In genomic region chr3:31187380-31187779, GRCh38 we compare ENCODE assay signal across 1 cellular context.
A peak's percentile ranks its signal among the peaks of the same experiment; 100 is the strongest.
TF ChIP-seq lines count a peak whose summit lies in the region.

No MANE protein-coding gene starts in this region.

TF ChIP-seq in HepG2, 621 proteins besides CTCF, POLR2A, EP300 and RAD21 (continued from another document and continues in another):
- TF ChIP-seq REST (IDR thresholded peaks at IDR 0.05; ENCODE audit: borderline replicate concordance in 1 of 2, low read depth in 1 of 2, low read length in 2 of 2) (no peak), IRF2 (CRISPR knock-in tag; IDR thresholded peaks at IDR 0.05) (no peak), ELF4 (CRISPR knock-in tag; IDR thresholded peaks at IDR 0.05; ENCODE audit: borderline replicate concordance) (no peak), ZNF678 (CRISPR knock-in tag; IDR thresholded peaks at IDR 0.05) (no peak), AKAP8 (CRISPR knock-in tag; IDR thresholded peaks at IDR 0.05) (no peak), ATF3 (CRISPR knock-in tag; IDR thresholded peaks at IDR 0.05) (no peak), CREM (IDR thresholded peaks at IDR 0.05) (peak; percentile 49; the same call in 1 of the 2 replicates), CREM (CRISPR knock-in tag; IDR thresholded peaks at IDR 0.05) (no peak), ZNF724P (CRISPR knock-in tag; IDR thresholded peaks at IDR 0.05; ENCODE audit: borderline replicate concordance) (no peak), ZNF564 (CRISPR knock-in tag; IDR thresholded peaks at IDR 0.05) (no peak), ZNF720 (CRISPR knock-in tag; IDR thresholded peaks at IDR 0.05) (no peak), PLSCR1 (CRISPR knock-in tag; IDR thresholded peaks at IDR 0.05; ENCODE audit: borderline replicate concordance) (no peak), NFYB (CRISPR knock-in tag; IDR thresholded peaks at IDR 0.05) (no peak), ZSCAN29 (CRISPR knock-in tag; conservative IDR thresholded peaks at IDR 0.05) (no peak), RERE (CRISPR knock-in tag; IDR thresholded peaks at IDR 0.05; ENCODE audit: low read depth) (no peak), KDM5A (IDR thresholded peaks at IDR 0.05; ENCODE audit: borderline replicate concordance, low read length) (no peak), ZNF224 (CRISPR knock-in tag; IDR thresholded peaks at IDR 0.05) (no peak), KLF11 (CRISPR knock-in tag; IDR thresholded peaks at IDR 0.05) (no peak), ZNF33B (CRISPR knock-in tag; IDR thresholded peaks at IDR 0.05) (no peak), ZNF737 (CRISPR knock-in tag; IDR thresholded peaks at IDR 0.05; ENCODE audit: borderline replicate concordance) (no peak), ZNF577 (CRISPR knock-in tag; IDR thresholded peaks at IDR 0.05; ENCODE audit: borderline replicate concordance, low read depth) (no peak), ZNF672 (CRISPR knock-in tag; IDR thresholded peaks at IDR 0.05) (no peak), ZKSCAN5 (CRISPR knock-in tag; IDR thresholded peaks at IDR 0.05) (no peak), ZMYM2 (CRISPR knock-in tag; IDR thresholded peaks at IDR 0.05) (peak; percentile 54; the same call in 1 of the 2 replicates), NFIC (IDR thresholded peaks at IDR 0.05; ENCODE audit: low read length) (peak; percentile 67; the same call in 1 of the 2 replicates), RFX3 (CRISPR knock-in tag; IDR thresholded peaks at IDR 0.05) (peak; percentile 49; the same call in 1 of the 2 replicates), KAT8 (CRISPR knock-in tag; IDR thresholded peaks at IDR 0.05) (no peak), ZNF513 (CRISPR knock-in tag; conservative IDR thresholded peaks at IDR 0.05) (no peak), RNF219 (CRISPR knock-in tag; IDR thresholded peaks at IDR 0.05) (no peak), FOXA1 (IDR thresholded peaks at IDR 0.05) (peak; percentile 55; the same call in 1 of the 2 replicates), FOXA1 (CRISPR knock-in tag; IDR thresholded peaks at IDR 0.05) (peak; percentile 40; the same call in 1 of the 2 replicates), SMYD3 (CRISPR knock-in tag; IDR thresholded peaks at IDR 0.05) (no peak), PCBP2 (optimal IDR thresholded peaks at IDR 0.05; ENCODE audit: low read depth, low read length, poor library complexity, severe bottlenecking) (no peak), ZSCAN31 (CRISPR knock-in tag; IDR thresholded peaks at IDR 0.05; ENCODE audit: low read depth) (no peak), NCOA2 (CRISPR knock-in tag; IDR thresholded peaks at IDR 0.05) (peak; percentile 38; the same call in 1 of the 2 replicates), SSRP1 (CRISPR knock-in tag; IDR thresholded peaks at IDR 0.05) (no peak), TFE3 (CRISPR knock-in tag; IDR thresholded peaks at IDR 0.05) (no peak; the same call in 1 of the 2 replicates), HBP1 (CRISPR knock-in tag; IDR thresholded peaks at IDR 0.05; ENCODE audit: low read depth) (no peak), RFX5 (IDR thresholded peaks at IDR 0.05; ENCODE audit: low read depth, low read length) (no peak), U2AF2 (IDR thresholded peaks at IDR 0.05; ENCODE audit: low read depth, low read length) (no peak), BRCA1 (CRISPR knock-in tag; IDR thresholded peaks at IDR 0.05) (no peak), SNRNP70 (IDR thresholded peaks at IDR 0.05; ENCODE audit: low read depth, low read length) (no peak), ZNF382 (CRISPR knock-in tag; IDR thresholded peaks at IDR 0.05; ENCODE audit: borderline replicate concordance) (no peak), DDIT3 (CRISPR knock-in tag; IDR thresholded peaks at IDR 0.05) (no peak), JUNB (CRISPR knock-in tag; IDR thresholded peaks at IDR 0.05; ENCODE audit: borderline replicate concordance) (no peak), ARNT (IDR thresholded peaks at IDR 0.05) (no peak), ESRRA (CRISPR knock-in tag; IDR thresholded peaks at IDR 0.05; ENCODE audit: low read depth) (no peak), MATR3 (CRISPR knock-in tag; IDR thresholded peaks at IDR 0.05) (no peak), YEATS4 (CRISPR knock-in tag; IDR thresholded peaks at IDR 0.05; ENCODE audit: borderline replicate concordance) (no peak), NKX3-1 (CRISPR knock-in tag; IDR thresholded peaks at IDR 0.05) (no peak), TERF1 (CRISPR knock-in tag; IDR thresholded peaks at IDR 0.05) (no peak), FOXM1 (CRISPR knock-in tag; IDR thresholded peaks at IDR 0.05) (no peak), ZNF747 (CRISPR knock-in tag; IDR thresholded peaks at IDR 0.05; ENCODE audit: borderline replicate concordance) (no peak), NAIF1 (CRISPR knock-in tag; IDR thresholded peaks at IDR 0.05; ENCODE audit: borderline replicate concordance) (no peak)
